In the genomic region with DNA sequence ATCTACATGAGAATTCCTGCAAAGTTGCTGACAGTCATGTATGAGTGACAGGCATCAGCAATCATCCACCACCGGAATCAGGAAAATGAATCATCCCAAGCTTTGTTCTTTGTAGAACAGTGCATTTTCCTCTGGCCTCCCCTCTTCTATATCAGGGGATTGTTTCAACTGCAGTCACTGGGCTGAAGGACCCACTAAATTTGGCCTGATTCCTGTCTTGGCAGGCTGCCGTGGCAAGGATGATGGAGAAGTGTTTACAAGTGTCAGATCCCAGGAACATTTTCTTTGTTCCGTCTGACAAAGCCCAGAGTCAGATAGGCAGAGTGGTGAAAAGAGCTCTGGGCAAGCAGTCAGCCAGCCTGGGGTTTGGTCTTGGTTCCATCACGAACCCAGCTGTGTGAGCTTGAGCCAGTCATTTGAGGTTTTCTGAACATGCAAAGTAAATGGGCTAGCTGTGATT, we compare ENCODE assay signal across 1 cellular context.
TF ChIP-seq lines count a peak whose summit lies in the region.

No MANE protein-coding gene starts in this region.

TF ChIP-seq in GM23338, 12 proteins besides CTCF, POLR2A, EP300 and RAD21 (continued from another document):
- TF ChIP-seq, protein P1, sequence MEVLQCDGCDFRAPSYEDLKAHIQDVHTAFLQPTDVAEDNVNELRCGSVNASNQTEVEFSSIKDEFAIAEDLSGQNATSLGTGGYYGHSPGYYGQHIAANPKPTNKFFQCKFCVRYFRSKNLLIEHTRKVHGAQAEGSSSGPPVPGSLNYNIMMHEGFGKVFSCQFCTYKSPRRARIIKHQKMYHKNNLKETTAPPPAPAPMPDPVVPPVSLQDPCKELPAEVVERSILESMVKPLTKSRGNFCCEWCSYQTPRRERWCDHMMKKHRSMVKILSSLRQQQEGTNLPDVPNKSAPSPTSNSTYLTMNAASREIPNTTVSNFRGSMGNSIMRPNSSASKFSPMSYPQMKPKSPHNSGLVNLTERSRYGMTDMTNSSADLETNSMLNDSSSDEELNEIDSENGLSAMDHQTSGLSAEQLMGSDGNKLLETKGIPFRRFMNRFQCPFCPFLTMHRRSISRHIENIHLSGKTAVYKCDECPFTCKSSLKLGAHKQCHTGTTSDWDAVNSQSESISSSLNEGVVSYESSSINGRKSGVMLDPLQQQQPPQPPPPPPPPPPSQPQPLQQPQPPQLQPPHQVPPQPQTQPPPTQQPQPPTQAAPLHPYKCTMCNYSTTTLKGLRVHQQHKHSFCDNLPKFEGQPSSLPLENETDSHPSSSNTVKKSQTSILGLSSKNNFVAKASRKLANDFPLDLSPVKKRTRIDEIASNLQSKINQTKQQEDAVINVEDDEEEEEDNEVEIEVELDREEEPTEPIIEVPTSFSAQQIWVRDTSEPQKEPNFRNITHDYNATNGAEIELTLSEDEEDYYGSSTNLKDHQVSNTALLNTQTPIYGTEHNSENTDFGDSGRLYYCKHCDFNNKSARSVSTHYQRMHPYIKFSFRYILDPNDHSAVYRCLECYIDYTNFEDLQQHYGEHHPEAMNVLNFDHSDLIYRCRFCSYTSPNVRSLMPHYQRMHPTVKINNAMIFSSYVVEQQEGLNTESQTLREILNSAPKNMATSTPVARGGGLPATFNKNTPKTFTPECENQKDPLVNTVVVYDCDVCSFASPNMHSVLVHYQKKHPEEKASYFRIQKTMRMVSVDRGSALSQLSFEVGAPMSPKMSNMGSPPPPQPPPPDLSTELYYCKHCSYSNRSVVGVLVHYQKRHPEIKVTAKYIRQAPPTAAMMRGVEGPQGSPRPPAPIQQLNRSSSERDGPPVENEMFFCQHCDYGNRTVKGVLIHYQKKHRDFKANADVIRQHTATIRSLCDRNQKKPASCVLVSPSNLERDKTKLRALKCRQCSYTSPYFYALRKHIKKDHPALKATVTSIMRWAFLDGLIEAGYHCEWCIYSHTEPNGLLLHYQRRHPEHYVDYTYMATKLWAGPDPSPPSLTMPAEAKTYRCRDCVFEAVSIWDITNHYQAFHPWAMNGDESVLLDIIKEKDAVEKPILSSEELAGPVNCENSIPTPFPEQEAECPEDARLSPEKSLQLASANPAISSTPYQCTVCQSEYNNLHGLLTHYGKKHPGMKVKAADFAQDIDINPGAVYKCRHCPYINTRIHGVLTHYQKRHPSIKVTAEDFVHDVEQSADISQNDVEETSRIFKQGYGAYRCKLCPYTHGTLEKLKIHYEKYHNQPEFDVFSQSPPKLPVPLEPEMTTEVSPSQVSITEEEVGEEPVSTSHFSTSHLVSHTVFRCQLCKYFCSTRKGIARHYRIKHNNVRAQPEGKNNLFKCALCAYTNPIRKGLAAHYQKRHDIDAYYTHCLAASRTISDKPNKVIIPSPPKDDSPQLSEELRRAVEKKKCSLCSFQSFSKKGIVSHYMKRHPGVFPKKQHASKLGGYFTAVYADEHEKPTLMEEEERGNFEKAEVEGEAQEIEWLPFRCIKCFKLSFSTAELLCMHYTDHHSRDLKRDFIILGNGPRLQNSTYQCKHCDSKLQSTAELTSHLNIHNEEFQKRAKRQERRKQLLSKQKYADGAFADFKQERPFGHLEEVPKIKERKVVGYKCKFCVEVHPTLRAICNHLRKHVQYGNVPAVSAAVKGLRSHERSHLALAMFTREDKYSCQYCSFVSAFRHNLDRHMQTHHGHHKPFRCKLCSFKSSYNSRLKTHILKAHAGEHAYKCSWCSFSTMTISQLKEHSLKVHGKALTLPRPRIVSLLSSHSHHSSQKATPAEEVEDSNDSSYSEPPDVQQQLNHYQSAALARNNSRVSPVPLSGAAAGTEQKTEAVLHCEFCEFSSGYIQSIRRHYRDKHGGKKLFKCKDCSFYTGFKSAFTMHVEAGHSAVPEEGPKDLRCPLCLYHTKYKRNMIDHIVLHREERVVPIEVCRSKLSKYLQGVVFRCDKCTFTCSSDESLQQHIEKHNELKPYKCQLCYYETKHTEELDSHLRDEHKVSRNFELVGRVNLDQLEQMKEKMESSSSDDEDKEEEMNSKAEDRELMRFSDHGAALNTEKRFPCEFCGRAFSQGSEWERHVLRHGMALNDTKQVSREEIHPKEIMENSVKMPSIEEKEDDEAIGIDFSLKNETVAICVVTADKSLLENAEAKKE (CRISPR knock-in tag; IDR thresholded peaks at IDR 0.05): no peak
- TF ChIP-seq, protein P2, sequence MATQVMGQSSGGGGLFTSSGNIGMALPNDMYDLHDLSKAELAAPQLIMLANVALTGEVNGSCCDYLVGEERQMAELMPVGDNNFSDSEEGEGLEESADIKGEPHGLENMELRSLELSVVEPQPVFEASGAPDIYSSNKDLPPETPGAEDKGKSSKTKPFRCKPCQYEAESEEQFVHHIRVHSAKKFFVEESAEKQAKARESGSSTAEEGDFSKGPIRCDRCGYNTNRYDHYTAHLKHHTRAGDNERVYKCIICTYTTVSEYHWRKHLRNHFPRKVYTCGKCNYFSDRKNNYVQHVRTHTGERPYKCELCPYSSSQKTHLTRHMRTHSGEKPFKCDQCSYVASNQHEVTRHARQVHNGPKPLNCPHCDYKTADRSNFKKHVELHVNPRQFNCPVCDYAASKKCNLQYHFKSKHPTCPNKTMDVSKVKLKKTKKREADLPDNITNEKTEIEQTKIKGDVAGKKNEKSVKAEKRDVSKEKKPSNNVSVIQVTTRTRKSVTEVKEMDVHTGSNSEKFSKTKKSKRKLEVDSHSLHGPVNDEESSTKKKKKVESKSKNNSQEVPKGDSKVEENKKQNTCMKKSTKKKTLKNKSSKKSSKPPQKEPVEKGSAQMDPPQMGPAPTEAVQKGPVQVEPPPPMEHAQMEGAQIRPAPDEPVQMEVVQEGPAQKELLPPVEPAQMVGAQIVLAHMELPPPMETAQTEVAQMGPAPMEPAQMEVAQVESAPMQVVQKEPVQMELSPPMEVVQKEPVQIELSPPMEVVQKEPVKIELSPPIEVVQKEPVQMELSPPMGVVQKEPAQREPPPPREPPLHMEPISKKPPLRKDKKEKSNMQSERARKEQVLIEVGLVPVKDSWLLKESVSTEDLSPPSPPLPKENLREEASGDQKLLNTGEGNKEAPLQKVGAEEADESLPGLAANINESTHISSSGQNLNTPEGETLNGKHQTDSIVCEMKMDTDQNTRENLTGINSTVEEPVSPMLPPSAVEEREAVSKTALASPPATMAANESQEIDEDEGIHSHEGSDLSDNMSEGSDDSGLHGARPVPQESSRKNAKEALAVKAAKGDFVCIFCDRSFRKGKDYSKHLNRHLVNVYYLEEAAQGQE (IDR thresholded peaks at IDR 0.05; ENCODE audit: unreplicated experiment): no peak
- TF ChIP-seq EZH2phosphoT487 (IDR thresholded peaks at IDR 0.05; ENCODE audit: unreplicated experiment) (no peak), STAT1 (IDR thresholded peaks at IDR 0.05; ENCODE audit: unreplicated experiment) (no peak), ZNF114 (CRISPR knock-in tag; IDR thresholded peaks at IDR 0.05) (no peak), CREB1 (CRISPR knock-in tag; IDR thresholded peaks at IDR 0.05; ENCODE audit: low read depth) (no peak), JUNB (IDR thresholded peaks at IDR 0.05; ENCODE audit: unreplicated experiment) (no peak), EZH2 (IDR thresholded peaks at IDR 0.05; ENCODE audit: low read depth, unreplicated experiment) (no peak)
